ENCODE assay signal across 24 cellular contexts in the genomic region with DNA sequence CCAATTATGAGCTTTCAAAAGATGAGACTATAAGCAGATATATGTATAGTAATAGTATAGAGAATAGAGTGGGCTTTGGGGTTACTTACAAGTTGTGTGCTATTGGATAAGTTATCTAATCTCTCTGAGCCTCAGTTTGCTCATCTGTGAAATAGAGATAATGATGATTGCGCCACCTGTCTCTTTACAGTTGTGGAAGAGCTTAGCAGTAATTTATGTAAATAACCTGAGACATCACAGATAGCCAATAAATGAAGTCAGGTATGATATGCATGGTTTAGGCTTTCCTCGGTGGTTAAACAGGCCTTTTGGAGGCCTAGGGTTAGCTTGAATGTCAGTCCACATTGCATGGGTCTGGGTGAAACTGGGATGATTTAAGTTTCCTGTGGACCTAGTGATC. TPM values are rescaled to one million over a fixed set of nuclear protein-coding genes. Genes with fewer than 3 reads are reported as not detected.
DNase-seq lines count a peak whose midpoint lies in the region; ATAC-seq and TF ChIP-seq lines count a peak whose summit lies in the region.
"Had no signal": no experiment of that assay in that cellular context is flagged by ENCODE, and none has a peak within 500 bp of the region (broad histone marks: within the 10 kb centered on the region; RNA-seq: fewer than 3 reads in every experiment).

No MANE protein-coding gene starts in this region.

- H3K79me2 ChIP-seq in GM23248 (ENCODE audit: insufficient read depth) = no peaks in the 10 kb centered on the region

- H3K27me3 ChIP-seq in GM23248 (replicated peaks; ENCODE audit: insufficient read depth) = no peaks in the 10 kb centered on the region
- H3K27me3 ChIP-seq in ascending aorta = no peaks in the 10 kb centered on the region
- H3K27me3 ChIP-seq in thyroid gland = no peaks in the 10 kb centered on the region
- no peaks in the 10 kb centered on the region for H3K27me3 ChIP-seq in upper lobe of left lung
- H3K27me3 ChIP-seq: SJCRH30 had no signal

- WGBS in GM23248 (ENCODE audit: low coverage in 1 of 2, low lambda C conversion rate in 2 of 2, missing lambda C conversion rate in 2 of 2), 2 experiments = 100% methylated on average over 2 of the region's 2 CpGs
- 100% methylated on average over 2 of the region's 2 CpGs for WGBS in thyroid gland, 2 donors
- WGBS in upper lobe of left lung, 2 donors = 94 to 100% methylated on average over 2 of the region's 2 CpGs

- H3K4me2 ChIP-seq in GM23248 (ENCODE audit: unreplicated experiment) = no peak overlapping the region

- TF ChIP-seq CTCF in ascending aorta (IDR thresholded peaks at IDR 0.05) (no peak), thyroid gland (IDR thresholded peaks at IDR 0.05) (no peak), upper lobe of left lung (IDR thresholded peaks at IDR 0.05) (no peak)

- H3K36me3 ChIP-seq in GM23248 (ENCODE audit: low read depth) (no peaks in the 10 kb centered on the region), ascending aorta (no peaks in the 10 kb centered on the region), thyroid gland (no peaks in the 10 kb centered on the region), upper lobe of left lung (no peaks in the 10 kb centered on the region)
- H3K36me3 ChIP-seq: SJCRH30 had no signal

- H3K27ac ChIP-seq in GM23248 (peak overlapping the region; percentile 18; the same call in 1 of the 2 replicates), ascending aorta (peak overlapping the region; percentile 91 to 94), thyroid gland (peak overlapping the region in 2 of 3 donors; percentile 40 to 41), upper lobe of left lung (no peak overlapping the region)
- H3K27ac ChIP-seq: 22Rv1, SJCRH30 had no signal

- no peaks in the 10 kb centered on the region for H4K20me1 ChIP-seq in GM23248 (ENCODE audit: insufficient read depth)

- in situ Hi-C loops in GM23248 (cut with MboI) = no loop called here

- H3K4me1 ChIP-seq in GM23248 (ENCODE audit: insufficient read depth) (peaks cover 56% of the 10 kb centered on the region), ascending aorta (peaks cover 12 to 55% of the 10 kb centered on the region in 2 donors), thyroid gland (peaks cover 39 to 67% of the 10 kb centered on the region in 2 donors), upper lobe of left lung (peaks cover 10 to 33% (median 16%) of the 10 kb centered on the region in 4 donors)

- no peak for ATAC-seq in upper lobe of left lung (ENCODE audit: low FRiP score in 2 of 2)
- ATAC-seq: CD8-positive, alpha-beta T cell; GM12878; HCT116; Panc1 had no signal

- no peak for TF ChIP-seq EP300 in upper lobe of left lung (IDR thresholded peaks at IDR 0.05)

- DNase-seq in NCI-H526 treated with DMSO at 0.1 percent for 48 hours (lab: John Stamatoyannopoulos, UW) (peak; percentile 2), NCI-H526 (lab: John Stamatoyannopoulos, UW) (no peak), GM23248 (no peak), ascending aorta (ENCODE audit: low spot score in 2 of 2) (no peak), thyroid gland (no peak), NCI-H146 (lab: John Stamatoyannopoulos, UW) (no peak), upper lobe of left lung (no peak)
- DNase-seq in activated naive CD4-positive, alpha-beta T cell treated with Interleukin-2 at 50 U/mL for 16 hours = no peak
- DNase-seq: AML-193; C1 segment of cervical spinal cord; CD8-positive, alpha-beta T cell; DND-41; NCI-H1092; NCI-H1436; NCI-H1930; NCI-H774; NK-92 treated with Interleukin-12 subunit alpha and Interleukin-12 subunit beta, amount 100 ng/mL, for 24 hours; SJCRH30 had no signal

- H3K4me3 ChIP-seq in GM23248 (no peak overlapping the region), ascending aorta (no peak overlapping the region), thyroid gland (replicated peaks in 1 of 3) (no peak overlapping the region), upper lobe of left lung (no peak overlapping the region)
- H3K4me3 ChIP-seq: GM12878, SJCRH30 had no signal

- TF ChIP-seq POLR2A in thyroid gland (IDR thresholded peaks at IDR 0.05) (no peak), upper lobe of left lung (IDR thresholded peaks at IDR 0.05) (no peak)

- intact Hi-C loops in ascending aorta (cut with DNase I) = no loop called here
- intact Hi-C loops in thyroid gland (cut with DNase I) = no loop called here

- H3F3A ChIP-seq in GM23248 (ENCODE audit: insufficient read depth) = peaks cover 50% of the 10 kb centered on the region

- H3K9me2 ChIP-seq in GM23248 (ENCODE audit: insufficient read depth) = no peaks in the 10 kb centered on the region

- no peaks in the 10 kb centered on the region for H3K9me3 ChIP-seq in GM23248 (ENCODE audit: low read depth)
- no peaks in the 10 kb centered on the region for H3K9me3 ChIP-seq in ascending aorta
- H3K9me3 ChIP-seq in thyroid gland = no peaks in the 10 kb centered on the region
- no peaks in the 10 kb centered on the region for H3K9me3 ChIP-seq in upper lobe of left lung
- H3K9me3 ChIP-seq: SJCRH30 had no signal

- no peak overlapping the region for H2AFZ ChIP-seq in GM23248

- H3K9ac ChIP-seq in GM23248 = no peak overlapping the region

RNA-seq across cellular contexts. Expression of a gene that starts 29.8 kb away (rescaled TPM):
- 31.5 and 31.6 TPM in 2 replicates for total RNA-seq in GM23248 (2014; rRNA removed; shearing (Covaris generic))
- 21.6 and 24.0 TPM in 2 replicates for polyA plus RNA-seq in GM23248 (2016; fragmentation: Nextera tagmentation; extraction: Ambion mirVana)
- total RNA-seq in ascending aorta (29.5 TPM), thyroid gland (100 to 1,000 TPM in 1 of 4 donors, 10 to 100 TPM in 3; 45.5 to 119 (median 66.3) TPM), upper lobe of left lung (1 to 10 TPM in 2 of 6 donors, under 1 TPM in 4; under 0.01 to 1.2 (median 0.48) TPM)
- total RNA-seq: CD8-positive, alpha-beta T cell had no signal

RNA-seq across cellular contexts. Expression of a gene that starts 42.8 kb away (rescaled TPM):
- not detected in 2 replicates for total RNA-seq in GM23248 (2014; rRNA removed; shearing (Covaris generic))
- polyA plus RNA-seq in GM23248 (2016; fragmentation: Nextera tagmentation; extraction: Ambion mirVana) = not detected in 2 replicates
- total RNA-seq in ascending aorta = 0.43 TPM
- 1 to 10 TPM in 2 of 4 donors, not detected in 2; 1.0 to 2.8 TPM for total RNA-seq in thyroid gland
- under 1 TPM in 3 of 6 donors, not detected in 3; 0.30 to 0.89 (median 0.46) TPM for total RNA-seq in upper lobe of left lung
- total RNA-seq: CD8-positive, alpha-beta T cell; GM12878; H1; NCI-H460; SJCRH30 had no signal
- polyA plus RNA-seq: GM12878 had no signal

Comparison
In these comparisons a context has a peak if more than half of its experiments do, and no peak if none do; other contexts are left out.
1. H3K27ac ChIP-seq: peak in GM23248 (single experiment), ascending aorta (2 of 2) and thyroid gland (2 of 3); none in upper lobe of left lung (0 of 4).
2. RNA of a gene that starts 29.8 kb away (total RNA-seq): 45.5 to 119 TPM in thyroid gland, 31.5 to 31.6 TPM in GM23248 and 29.5 TPM in ascending aorta (single experiment); under 0.01 to 1.2 TPM in upper lobe of left lung; every median in the first group is over 10 times any median in the second.